Comparison of ENCODE assay signal across 17 cellular contexts in genomic region chr2:84646514-84646913, GRCh38.
"Had no signal": no experiment of that assay in that cellular context is flagged by ENCODE, and none has a peak within 500 bp of the region (broad histone marks: within the 10 kb centered on the region; RNA-seq: fewer than 3 reads in every experiment).

No MANE protein-coding gene starts in this region.

- H3K36me3 ChIP-seq: right atrium auricular region, tibial artery, WERI-Rb-1 had no signal

- H3K27me3 ChIP-seq: right atrium auricular region, tibial artery had no signal

- H3K4me2 ChIP-seq: neural progenitor cell had no signal

- H3K4me3 ChIP-seq: neural progenitor cell, right atrium auricular region, tibial artery had no signal

- DNase-seq: activated CD4-positive, alpha-beta T cell treated with anti-CD3 and anti-CD28 coated beads, Interleukin-2, amount 10 ng/mL, durations not matched to agents 7 days and 5 days; activated CD4-positive, CD25-positive, alpha-beta regulatory T cell treated with anti-CD3 and anti-CD28 coated beads, Interleukin-2, amount 50 U/mL, for 72 hours; activated CD8-positive, alpha-beta T cell treated with anti-CD3 and anti-CD28 coated beads, Interleukin-2, amount 10 ng/mL, durations not matched to agents 7 days and 5 days; activated gamma-delta T cell; activated naive CD4-positive, alpha-beta T cell treated with anti-CD3 and anti-CD28 coated beads, Interleukin-2, amount 50 U/mL, for 16 hours; activated naive CD8-positive, alpha-beta T cell treated with anti-CD3 and anti-CD28 coated beads, Interleukin-2, amount 50 U/mL, for 24 hours; anterior cingulate cortex; effector CD4-positive, alpha-beta T cell; erythroblast; foreskin fibroblast; stimulated activated CD4-positive, alpha-beta T cell treated with anti-CD3 and anti-CD28 coated beads, Interleukin-4, amount 100 ng/mL, for 4 hours; stimulated activated naive CD8-positive, alpha-beta T cell treated with anti-CD3 and anti-CD28 coated beads, Interleukin-15, Interleukin-2, amounts not matched to agents 100 U/mL and 50 U/mL, for 24 hours; T-cell; tibial artery; WERI-Rb-1 had no signal

- H3K27ac ChIP-seq: neural progenitor cell, right atrium auricular region, tibial artery, WERI-Rb-1 had no signal

- H3K4me1 ChIP-seq: neural progenitor cell, right atrium auricular region, tibial artery had no signal

- H3K9ac ChIP-seq: neural progenitor cell had no signal

- ATAC-seq: activated CD8-positive, alpha-beta T cell treated with anti-CD3 and anti-CD28 coated beads, Interleukin-2, amount 10 ng/mL, durations not matched to agents 7 days and 5 days; activated naive CD8-positive, alpha-beta T cell treated with anti-CD3 and anti-CD28 coated beads, Interleukin-2, amount 50 U/mL, for 24 hours; stimulated activated naive CD8-positive, alpha-beta T cell treated with anti-CD3 and anti-CD28 coated beads, Interleukin-15, Interleukin-2, amounts not matched to agents 100 U/mL and 50 U/mL, for 24 hours; T-cell had no signal

- H2AFZ ChIP-seq: neural progenitor cell had no signal

- H3K9me3 ChIP-seq: right atrium auricular region, tibial artery had no signal
